ENCODE assay signal across 8 cellular contexts in the genomic region with DNA sequence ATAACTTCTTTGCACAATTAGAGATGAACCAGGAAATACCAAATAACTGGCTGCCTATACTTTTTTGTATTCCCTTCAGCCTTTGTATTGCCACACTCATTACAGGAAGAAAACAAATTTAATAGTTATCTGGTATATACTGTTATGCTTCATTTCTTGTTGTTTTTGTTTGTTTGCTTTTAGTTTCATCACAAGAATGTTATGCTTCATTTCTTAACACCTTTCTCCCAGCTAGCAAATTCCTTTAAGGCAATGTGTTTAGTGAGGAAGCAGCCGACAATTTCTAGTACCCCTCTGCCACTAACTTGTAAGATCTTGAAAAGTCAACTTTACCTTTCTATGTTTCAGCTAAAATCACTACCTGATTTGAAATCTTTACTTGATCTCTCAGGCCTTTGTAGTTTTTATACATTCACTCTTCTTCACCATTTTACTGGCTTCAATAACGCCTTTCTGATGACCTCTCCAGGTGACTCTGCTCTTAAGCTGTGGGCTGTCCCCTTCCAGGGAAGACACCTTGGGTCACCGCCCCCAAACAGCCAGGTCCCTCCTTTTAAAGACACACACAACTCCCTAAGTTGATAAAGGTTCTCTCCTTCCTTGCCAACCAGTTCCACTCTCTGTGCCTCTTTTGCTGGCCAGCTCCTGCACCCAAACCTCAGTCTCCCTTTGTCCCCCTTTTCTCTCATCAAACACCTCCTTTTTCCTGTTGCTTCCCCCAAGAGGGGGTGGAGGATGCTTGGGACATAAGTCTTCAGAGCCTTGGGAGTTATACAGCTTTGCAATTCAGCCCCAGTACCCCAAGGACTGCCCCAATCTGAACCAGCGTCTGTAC. TPM values are rescaled to one million over a fixed set of nuclear protein-coding genes. Genes with fewer than 3 reads are reported as not detected.
A peak's percentile ranks its signal among the peaks of the same experiment; 100 is the strongest.
DNase-seq lines count a peak whose midpoint lies in the region; ATAC-seq and TF ChIP-seq lines count a peak whose summit lies in the region.

No MANE protein-coding gene starts in this region.

- no peak for TF ChIP-seq CTCF in SK-N-SH (IDR thresholded peaks at IDR 0.05)
- no peak for TF ChIP-seq CTCF in progenitor cell of endocrine pancreas (IDR thresholded peaks at IDR 0.05; ENCODE audit: unreplicated experiment)

- peak overlapping the region; percentile 79 for H3K4me2 ChIP-seq in SK-N-SH

- POLR2A ChIA-PET in SK-N-SH (lab: Yijun Ruan, JAX) = interaction anchor here (0.9 kb wide), 1 partner anchor 14 kb away, joined by 3 read pairs; no protein-coding TSS in a partner anchor

- peaks cover 4% of the 10 kb centered on the region for H3K36me3 ChIP-seq in MG63
- H3K36me3 ChIP-seq in SK-N-SH (replicated peaks in 1 of 2; ENCODE audit: control insufficient read depth in 1 of 2, insufficient read depth in 2 of 2, low read length in 1 of 2) = peaks cover 0 to 3% of the 10 kb centered on the region in 2 experiments

- no peaks in the 10 kb centered on the region for H3K9me3 ChIP-seq in MG63
- no peaks in the 10 kb centered on the region for H3K9me3 ChIP-seq in SK-N-SH

- CTCF ChIA-PET in SK-N-SH (lab: Yijun Ruan, JAX) = interaction anchor here (0.5 to 1.8 kb wide), 9 partner anchors 9 to 512 kb away, joined by 3 to 7 read pairs (median 3); no protein-coding TSS in a partner anchor

- peak overlapping the region; percentile 88 for H3K27ac Mint-ChIP-seq in activated naive CD4-positive, alpha-beta T cell treated with anti-CD3 and anti-CD28 coated beads, Interleukin-2, amount 50 U/mL, for 24 hours
- peak overlapping the region; percentile 99 for H3K27ac Mint-ChIP-seq in progenitor cell of endocrine pancreas

- DNase-seq in COLO668 (lab: John Stamatoyannopoulos, UW; ENCODE audit: unreplicated experiment) (peak; percentile 77), MG63 (peak; percentile 57), SK-N-SH (peak; percentile 50), cardiac septum (ENCODE audit: low spot score) (peak; percentile 79), progenitor cell of endocrine pancreas (ENCODE audit: low spot score, unreplicated experiment) (peak; percentile 37), ureter (ENCODE audit: low spot score) (peak; percentile 67)

- H3K27me3 Mint-ChIP-seq in activated naive CD4-positive, alpha-beta T cell treated with anti-CD3 and anti-CD28 coated beads, Interleukin-2, amount 50 U/mL, for 24 hours = no peaks in the 10 kb centered on the region
- H3K27me3 Mint-ChIP-seq in progenitor cell of endocrine pancreas = peaks cover 3% of the 10 kb centered on the region

- no peaks in the 10 kb centered on the region for H3K9me3 Mint-ChIP-seq in activated naive CD4-positive, alpha-beta T cell treated with anti-CD3 and anti-CD28 coated beads, Interleukin-2, amount 50 U/mL, for 24 hours
- peaks cover 4% of the 10 kb centered on the region for H3K9me3 Mint-ChIP-seq in progenitor cell of endocrine pancreas (ENCODE audit: low read depth)

- H3K4me3 ChIP-seq in MG63 (peak overlapping the region; percentile 81), SK-N-SH (ENCODE audit: low read depth in 2 of 2, low read length in 1 of 2) (peak overlapping the region; percentile 78 to 80)

- peaks cover 42% of the 10 kb centered on the region for H3K4me1 Mint-ChIP-seq in activated naive CD4-positive, alpha-beta T cell treated with anti-CD3 and anti-CD28 coated beads, Interleukin-2, amount 50 U/mL, for 24 hours
- H3K4me1 Mint-ChIP-seq in progenitor cell of endocrine pancreas (ENCODE audit: low read depth) = peaks cover 30% of the 10 kb centered on the region

- intact Hi-C loops in cardiac septum (cut with DNase I) = no loop called here

- 47% methylated on average over 4 of the region's 4 CpGs for WGBS in SK-N-SH (ENCODE audit: low lambda C conversion rate)

- no peak for TF ChIP-seq RAD21 in SK-N-SH (IDR thresholded peaks at IDR 0.05; ENCODE audit: low read length)

- no peaks in the 10 kb centered on the region for H3K36me3 Mint-ChIP-seq in activated naive CD4-positive, alpha-beta T cell treated with anti-CD3 and anti-CD28 coated beads, Interleukin-2, amount 50 U/mL, for 24 hours
- peaks cover 7% of the 10 kb centered on the region for H3K36me3 Mint-ChIP-seq in progenitor cell of endocrine pancreas (ENCODE audit: insufficient read depth)

- H3K4me3 Mint-ChIP-seq in activated naive CD4-positive, alpha-beta T cell treated with anti-CD3 and anti-CD28 coated beads, Interleukin-2, amount 50 U/mL, for 24 hours = peak overlapping the region; percentile 95
- peak overlapping the region; percentile 97 for H3K4me3 Mint-ChIP-seq in progenitor cell of endocrine pancreas (ENCODE audit: low read depth)

- peaks cover 6 to 8% of the 10 kb centered on the region in 2 experiments; a peak in 2 of 4 replicates for H3K4me1 ChIP-seq in SK-N-SH (ENCODE audit: control insufficient read depth in 1 of 2, insufficient read depth in 2 of 2, low read depth in 1 of 2, low read length in 1 of 2)

- peak overlapping the region; percentile 60 to 79 for H3K27ac ChIP-seq in SK-N-SH (ENCODE audit: low read depth in 2 of 2, low read length in 1 of 2)

- peak; percentile 62 for ATAC-seq in GM21723 (IDR thresholded peaks at IDR 0.05; ENCODE audit: unreplicated experiment)

- H2AFZ ChIP-seq in SK-N-SH (ENCODE audit: low read depth) = peak overlapping the region; percentile 52; the same call in 1 of the 2 replicates

- no peaks in the 10 kb centered on the region for H3K9me2 ChIP-seq in SK-N-SH

- no peaks in the 10 kb centered on the region; the same call in 1 of the 2 replicates for H3K27me3 ChIP-seq in MG63
- no peaks in the 10 kb centered on the region for H3K27me3 ChIP-seq in SK-N-SH (ENCODE audit: insufficient read depth)

- no peak for TF ChIP-seq EP300 in SK-N-SH (IDR thresholded peaks at IDR 0.05; ENCODE audit: borderline replicate concordance in 1 of 2, low read depth in 1 of 2, low read length in 1 of 2)

- H3K79me2 ChIP-seq in SK-N-SH (ENCODE audit: insufficient read depth) = peaks cover 59% of the 10 kb centered on the region

- peaks cover 51% of the 10 kb centered on the region for H4K20me1 ChIP-seq in SK-N-SH (ENCODE audit: insufficient read depth)

- H3K9ac ChIP-seq in SK-N-SH = peak overlapping the region; percentile 75

- H3F3A ChIP-seq in SK-N-SH (replicated peaks; ENCODE audit: insufficient read depth) = peaks cover 5% of the 10 kb centered on the region

TF ChIP-seq in SK-N-SH, 30 proteins besides CTCF, POLR2A, EP300 and RAD21:
- TF ChIP-seq, protein P1, sequence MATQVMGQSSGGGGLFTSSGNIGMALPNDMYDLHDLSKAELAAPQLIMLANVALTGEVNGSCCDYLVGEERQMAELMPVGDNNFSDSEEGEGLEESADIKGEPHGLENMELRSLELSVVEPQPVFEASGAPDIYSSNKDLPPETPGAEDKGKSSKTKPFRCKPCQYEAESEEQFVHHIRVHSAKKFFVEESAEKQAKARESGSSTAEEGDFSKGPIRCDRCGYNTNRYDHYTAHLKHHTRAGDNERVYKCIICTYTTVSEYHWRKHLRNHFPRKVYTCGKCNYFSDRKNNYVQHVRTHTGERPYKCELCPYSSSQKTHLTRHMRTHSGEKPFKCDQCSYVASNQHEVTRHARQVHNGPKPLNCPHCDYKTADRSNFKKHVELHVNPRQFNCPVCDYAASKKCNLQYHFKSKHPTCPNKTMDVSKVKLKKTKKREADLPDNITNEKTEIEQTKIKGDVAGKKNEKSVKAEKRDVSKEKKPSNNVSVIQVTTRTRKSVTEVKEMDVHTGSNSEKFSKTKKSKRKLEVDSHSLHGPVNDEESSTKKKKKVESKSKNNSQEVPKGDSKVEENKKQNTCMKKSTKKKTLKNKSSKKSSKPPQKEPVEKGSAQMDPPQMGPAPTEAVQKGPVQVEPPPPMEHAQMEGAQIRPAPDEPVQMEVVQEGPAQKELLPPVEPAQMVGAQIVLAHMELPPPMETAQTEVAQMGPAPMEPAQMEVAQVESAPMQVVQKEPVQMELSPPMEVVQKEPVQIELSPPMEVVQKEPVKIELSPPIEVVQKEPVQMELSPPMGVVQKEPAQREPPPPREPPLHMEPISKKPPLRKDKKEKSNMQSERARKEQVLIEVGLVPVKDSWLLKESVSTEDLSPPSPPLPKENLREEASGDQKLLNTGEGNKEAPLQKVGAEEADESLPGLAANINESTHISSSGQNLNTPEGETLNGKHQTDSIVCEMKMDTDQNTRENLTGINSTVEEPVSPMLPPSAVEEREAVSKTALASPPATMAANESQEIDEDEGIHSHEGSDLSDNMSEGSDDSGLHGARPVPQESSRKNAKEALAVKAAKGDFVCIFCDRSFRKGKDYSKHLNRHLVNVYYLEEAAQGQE (IDR thresholded peaks at IDR 0.05; ENCODE audit: low read depth, low read length) = peak; percentile 41; the same call in 1 of the 2 replicates
- no peak for TF ChIP-seq GABPA (IDR thresholded peaks at IDR 0.05; ENCODE audit: low read depth)

RNA-seq across cellular contexts. Expression of a gene that starts 1.2 kb away (rescaled TPM):
- total RNA-seq in MG63 (2014; rRNA removed; shearing (Covaris generic); ENCODE audit: low replicate concordance) = 2.1 and 2.4 TPM in 2 replicates
- polyA plus RNA-seq in SK-N-SH (2012; rRNA removed) = 14.3 and 14.5 TPM in 2 replicates
- 11.9 and 12.4 TPM in 2 replicates for polyA plus RNA-seq in SK-N-SH (2012; cell fraction: cytosol; rRNA removed)
- polyA plus RNA-seq in SK-N-SH (2012; cell fraction: nucleus; rRNA removed) = 13.1 and 19.0 TPM in 2 replicates
- total RNA-seq in cardiac septum = 18.5 TPM
- total RNA-seq in progenitor cell of endocrine pancreas = 75.4 and 80.7 TPM in 2 replicates
- total RNA-seq in ureter = 40.7 TPM

RNA-seq across cellular contexts. Expression of a gene that starts 48.4 kb away (rescaled TPM):
- 0.12 and 3.4 TPM in 2 replicates for total RNA-seq in MG63 (2014; rRNA removed; shearing (Covaris generic); ENCODE audit: low replicate concordance)
- 22.5 and 25.5 TPM in 2 replicates for polyA plus RNA-seq in SK-N-SH (2012; rRNA removed)
- 6.0 and 10.1 TPM in 2 replicates for polyA plus RNA-seq in SK-N-SH (2012; cell fraction: cytosol; rRNA removed)
- 105 TPM in 2 replicates for polyA plus RNA-seq in SK-N-SH (2012; cell fraction: nucleus; rRNA removed)
- total RNA-seq in cardiac septum (20.1 TPM), progenitor cell of endocrine pancreas (58.4 and 59.1 TPM in 2 replicates), ureter (27.3 TPM)

RNA-seq across cellular contexts. Expression of a gene that starts 52.2 kb away (rescaled TPM):
- total RNA-seq in MG63 (2014; rRNA removed; shearing (Covaris generic); ENCODE audit: low replicate concordance) = 24.8 and 31.8 TPM in 2 replicates
- 25.5 and 31.4 TPM in 2 replicates for polyA plus RNA-seq in SK-N-SH (2012; rRNA removed)
- polyA plus RNA-seq in SK-N-SH (2012; cell fraction: cytosol; rRNA removed) = 14.4 and 20.7 TPM in 2 replicates
- polyA plus RNA-seq in SK-N-SH (2012; cell fraction: nucleus; rRNA removed) = 66.5 and 75.8 TPM in 2 replicates
- total RNA-seq in cardiac septum (73.8 TPM), progenitor cell of endocrine pancreas (31.3 and 34.8 TPM in 2 replicates), ureter (45.8 TPM)

Comparison
In these comparisons a context has a peak if more than half of its experiments do, and no peak if none do; other contexts are left out.
1. Peak in every context shown above with its lines: DNase-seq, ATAC-seq, H3K4me3 ChIP-seq and H3K27ac ChIP-seq.